ENCODE assay signal across 8 cellular contexts in genomic region chr2:230007931-230008707, GRCh38.
A peak's percentile ranks its signal among the peaks of the same experiment; 100 is the strongest.
DNase-seq lines count a peak whose midpoint lies in the region; ATAC-seq, FAIRE-seq and TF ChIP-seq lines count a peak whose summit lies in the region.

No MANE protein-coding gene starts in this region.

- no peaks in the 10 kb centered on the region for H3K9me3 ChIP-seq in HepG2 (ENCODE audit: low read length)

- H3K36me3 Mint-ChIP-seq in HFFc6 (ENCODE audit: low read depth), result no peaks in the 10 kb centered on the region
- no peaks in the 10 kb centered on the region for H3K36me3 Mint-ChIP-seq in activated CD4-positive, alpha-beta T cell treated with anti-CD3 and anti-CD28 coated beads, Interleukin-2, amount 10 ng/mL, durations not matched to agents 24 days and 14 days (ENCODE audit: low read depth)

- TF ChIP-seq POLR2A in HepG2 (IDR thresholded peaks at IDR 0.05; ENCODE audit: insufficient read depth in 1 of 2, low read depth in 2 of 2, low read length in 2 of 2), result no peak

- CTCF ChIA-PET in HepG2 (lab: Yijun Ruan, JAX; ENCODE audit: low intra/inter-chr PET ratio, low total read pairs), result interaction anchor here (1.2 to 2.2 kb wide), 5 partner anchors 58 to 604 kb away, joined by 3 to 41 read pairs (median 8); no protein-coding TSS in a partner anchor

- H3K4me1 Mint-ChIP-seq in HFFc6 (ENCODE audit: low read depth), result peaks cover 35% of the 10 kb centered on the region
- H3K4me1 Mint-ChIP-seq in activated CD4-positive, alpha-beta T cell treated with anti-CD3 and anti-CD28 coated beads, Interleukin-2, amount 10 ng/mL, durations not matched to agents 24 days and 14 days, result peaks cover 2% of the 10 kb centered on the region

- DNase-seq in Caki2 (ENCODE audit: low read depth) (peak; percentile 35), HFFc6 (peak; percentile 57), NCI-H526 (lab: John Stamatoyannopoulos, UW) (peak; percentile 50 to 76), coronary artery (ENCODE audit: low spot score) (no peak), HepG2 (ENCODE audit: low spot score) (peak; percentile 65)
- peak; percentile 94 for DNase-seq in activated CD4-positive, alpha-beta T cell treated with anti-CD3 and anti-CD28 coated beads, Interleukin-2, amount 10 ng/mL, durations not matched to agents 24 days and 14 days
- DNase-seq in stimulated activated CD4-positive, alpha-beta T cell treated with anti-CD3 and anti-CD28 coated beads, Interleukin-4, amount 100 ng/mL, for 24 hours, result peak; percentile 86

- H4K20me1 ChIP-seq in HepG2 (ENCODE audit: insufficient read depth, low read length), result no peaks in the 10 kb centered on the region; the same call in 1 of the 2 replicates

- no peak overlapping the region for H3K4me2 ChIP-seq in HepG2 (ENCODE audit: low read depth, low read length)

- H3K27ac ChIP-seq in coronary artery (no peak overlapping the region), HepG2 (ENCODE audit: extremely low read length, insufficient read depth, low read length) (no peak overlapping the region)

- peak; percentile 68 for ATAC-seq in HepG2
- no peak for ATAC-seq in GM19395 (IDR thresholded peaks at IDR 0.05; ENCODE audit: unreplicated experiment)

- H3K9me3 Mint-ChIP-seq in HFFc6, result no peaks in the 10 kb centered on the region
- no peaks in the 10 kb centered on the region for H3K9me3 Mint-ChIP-seq in activated CD4-positive, alpha-beta T cell treated with anti-CD3 and anti-CD28 coated beads, Interleukin-2, amount 10 ng/mL, durations not matched to agents 24 days and 14 days

- 42% methylated on average over 12 of the region's 12 CpGs for WGBS in HepG2 (ENCODE audit: low lambda C conversion rate)

- peak; percentile 82; the same call in 1 of the 2 replicates for TF ChIP-seq RAD21 in HepG2 (CRISPR knock-in tag; IDR thresholded peaks at IDR 0.05)

- H3K4me3 ChIP-seq in coronary artery (no peak overlapping the region), HepG2 (replicated peaks in 1 of 3; ENCODE audit: insufficient read depth in 1 of 3, low read depth in 2 of 3, low read length in 3 of 3) (no peak overlapping the region)

- no peak overlapping the region for H3K9ac ChIP-seq in HepG2 (ENCODE audit: insufficient read depth, low read depth, low read length)

- H3K27me3 ChIP-seq in HepG2 (ENCODE audit: control insufficient read depth in 1 of 2, insufficient read depth in 2 of 2, low read length in 2 of 2), result no peaks in the 10 kb centered on the region

- no peak overlapping the region; the same call in 1 of the 2 replicates for H3K27ac Mint-ChIP-seq in HFFc6
- H3K27ac Mint-ChIP-seq in activated CD4-positive, alpha-beta T cell treated with anti-CD3 and anti-CD28 coated beads, Interleukin-2, amount 10 ng/mL, durations not matched to agents 24 days and 14 days, result no peak overlapping the region

- H2AFZ ChIP-seq in HepG2 (ENCODE audit: low read length), result no peak overlapping the region

- H3K4me3 Mint-ChIP-seq in HFFc6, result peak overlapping the region; percentile 27; the same call in 1 of the 2 replicates
- H3K4me3 Mint-ChIP-seq in activated CD4-positive, alpha-beta T cell treated with anti-CD3 and anti-CD28 coated beads, Interleukin-2, amount 10 ng/mL, durations not matched to agents 24 days and 14 days, result no peak overlapping the region

- peaks cover 13% of the 10 kb centered on the region for H3K4me1 ChIP-seq in HepG2 (ENCODE audit: insufficient read depth, low read length)

- peak; percentile 98 for TF ChIP-seq CTCF in HFFc6 (IDR thresholded peaks at IDR 0.05)
- peak; percentile 34 for TF ChIP-seq CTCF in coronary artery (IDR thresholded peaks at IDR 0.05)
- peak; percentile 90 for TF ChIP-seq CTCF in HepG2 (CRISPR knock-in tag; IDR thresholded peaks at IDR 0.05)

- intact Hi-C loops in activated CD4-positive, alpha-beta T cell treated with anti-CD3 and anti-CD28 coated beads, Interleukin-2, amount 10 ng/mL, durations not matched to agents 24 days and 14 days (cut with micrococcal nuclease), result loop anchor here (1.0 to 10.0 kb wide), 5 partner anchors 60 to 787 kb away; partner anchors contain the start of genes SLC16A14 and SP100
- intact Hi-C loops in HepG2 (cut with micrococcal nuclease; ENCODE audit: unreplicated experiment), result loop anchor here (1.0 to 2.0 kb wide), 3 partner anchors 59 to 603 kb away; no protein-coding TSS in a partner anchor

- in situ Hi-C loops in Caki2 (cut with HindIII; ENCODE audit: low pct_unique_long_range_greater_than_20kb, low sequenced_read_pairs) (no loop called here), HepG2 (cut with HindIII; ENCODE audit: extremely low pct_ligation_motif_present, low pct_unique_long_range_greater_than_20kb) (loop anchor here (5.0 to 25.0 kb wide), 3 partner anchors 154 to 804 kb away; no protein-coding TSS in a partner anchor)

- no peaks in the 10 kb centered on the region for H3K79me2 ChIP-seq in HepG2 (ENCODE audit: insufficient read depth, low read length)

- TF ChIP-seq EP300 in HepG2 (IDR thresholded peaks at IDR 0.05; ENCODE audit: low read depth in 2 of 2, low read length in 2 of 2) (no peak), HepG2 (CRISPR knock-in tag; IDR thresholded peaks at IDR 0.05; ENCODE audit: borderline replicate concordance) (no peak)

- H3K27me3 Mint-ChIP-seq in HFFc6 (ENCODE audit: insufficient read depth), result peaks cover 3% of the 10 kb centered on the region
- H3K27me3 Mint-ChIP-seq in activated CD4-positive, alpha-beta T cell treated with anti-CD3 and anti-CD28 coated beads, Interleukin-2, amount 10 ng/mL, durations not matched to agents 24 days and 14 days, result no peaks in the 10 kb centered on the region

- FAIRE-seq in HepG2 (lab: Jason Lieb, UNC), result peak; percentile 82

- POLR2A ChIA-PET in HepG2 (lab: Yijun Ruan, JAX), result interaction anchor here (1.2 kb wide), 1 partner anchor 211 kb away, joined by 3 read pairs; no protein-coding TSS in a partner anchor

- H3K36me3 ChIP-seq in HepG2 (replicated peaks in 1 of 2; ENCODE audit: control insufficient read depth in 1 of 2, insufficient read depth in 2 of 2, low read length in 2 of 2), result no peaks in the 10 kb centered on the region

- BruUV-seq in HepG2 (replicated peaks; lab: Mats Ljungman, UMichigan), result no TSS peak

TF ChIP-seq in HepG2, 621 proteins besides CTCF, POLR2A, EP300 and RAD21 (continues in another document):
- TF ChIP-seq STAG1 (CRISPR knock-in tag; IDR thresholded peaks at IDR 0.05), result peak; percentile 95
- no peak for TF ChIP-seq GABPA (IDR thresholded peaks at IDR 0.05; ENCODE audit: low read depth, low read length)
- TF ChIP-seq GABPA (CRISPR knock-in tag; IDR thresholded peaks at IDR 0.05; ENCODE audit: low read depth), result peak; percentile 10; the same call in 1 of the 2 replicates
- 0 out of 2 replicates have a peak, but pooled peaks have one; percentile 28 for TF ChIP-seq KMT2B (CRISPR knock-in tag; IDR thresholded peaks at IDR 0.05)
- TF ChIP-seq KLF16 (CRISPR knock-in tag; IDR thresholded peaks at IDR 0.05), result peak in 1 of 2 experiments; percentile 26; a peak in 1 of 4 replicates
- TF ChIP-seq HNRNPLL (IDR thresholded peaks at IDR 0.05; ENCODE audit: low read depth, low read length, poor library complexity, severe bottlenecking), result no peak
- no peak for TF ChIP-seq ZNF484 (CRISPR knock-in tag; IDR thresholded peaks at IDR 0.05; ENCODE audit: borderline replicate concordance, low read depth)
- TF ChIP-seq ZKSCAN5 (CRISPR knock-in tag; IDR thresholded peaks at IDR 0.05), result no peak
- TF ChIP-seq POGK (CRISPR knock-in tag; conservative IDR thresholded peaks at IDR 0.05), result no peak
- TF ChIP-seq THAP11 (CRISPR knock-in tag; IDR thresholded peaks at IDR 0.05), result 0 out of 2 replicates have a peak, but pooled peaks have one; percentile 22
- TF ChIP-seq, protein P1, sequence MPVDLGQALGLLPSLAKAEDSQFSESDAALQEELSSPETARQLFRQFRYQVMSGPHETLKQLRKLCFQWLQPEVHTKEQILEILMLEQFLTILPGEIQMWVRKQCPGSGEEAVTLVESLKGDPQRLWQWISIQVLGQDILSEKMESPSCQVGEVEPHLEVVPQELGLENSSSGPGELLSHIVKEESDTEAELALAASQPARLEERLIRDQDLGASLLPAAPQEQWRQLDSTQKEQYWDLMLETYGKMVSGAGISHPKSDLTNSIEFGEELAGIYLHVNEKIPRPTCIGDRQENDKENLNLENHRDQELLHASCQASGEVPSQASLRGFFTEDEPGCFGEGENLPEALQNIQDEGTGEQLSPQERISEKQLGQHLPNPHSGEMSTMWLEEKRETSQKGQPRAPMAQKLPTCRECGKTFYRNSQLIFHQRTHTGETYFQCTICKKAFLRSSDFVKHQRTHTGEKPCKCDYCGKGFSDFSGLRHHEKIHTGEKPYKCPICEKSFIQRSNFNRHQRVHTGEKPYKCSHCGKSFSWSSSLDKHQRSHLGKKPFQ (CRISPR knock-in tag; IDR thresholded peaks at IDR 0.05; ENCODE audit: insufficient replicate concordance), result no peak
- no peak for TF ChIP-seq HCFC1 (IDR thresholded peaks at IDR 0.05; ENCODE audit: low read depth, low read length)
- TF ChIP-seq SMC3 (IDR thresholded peaks at IDR 0.05; ENCODE audit: low read length), result peak; percentile 96
- 0 out of 2 replicates have a peak, but pooled peaks have one; percentile 16 for TF ChIP-seq PPARG (CRISPR knock-in tag; conservative IDR thresholded peaks at IDR 0.05)
- TF ChIP-seq ZBTB25 (CRISPR knock-in tag; IDR thresholded peaks at IDR 0.05), result 0 out of 2 replicates have a peak, but pooled peaks have one; percentile 28
- no peak for TF ChIP-seq ZNF552 (CRISPR knock-in tag; IDR thresholded peaks at IDR 0.05; ENCODE audit: borderline replicate concordance)

Comparison
In these comparisons a context has a peak if more than half of its experiments do, and no peak if none do; other contexts are left out.
1. CTCF ChIP-seq: peak in every context shown above with its lines; median percentile 98 in HFFc6; 90 in HepG2; 34 in coronary artery.